In the genomic region with DNA sequence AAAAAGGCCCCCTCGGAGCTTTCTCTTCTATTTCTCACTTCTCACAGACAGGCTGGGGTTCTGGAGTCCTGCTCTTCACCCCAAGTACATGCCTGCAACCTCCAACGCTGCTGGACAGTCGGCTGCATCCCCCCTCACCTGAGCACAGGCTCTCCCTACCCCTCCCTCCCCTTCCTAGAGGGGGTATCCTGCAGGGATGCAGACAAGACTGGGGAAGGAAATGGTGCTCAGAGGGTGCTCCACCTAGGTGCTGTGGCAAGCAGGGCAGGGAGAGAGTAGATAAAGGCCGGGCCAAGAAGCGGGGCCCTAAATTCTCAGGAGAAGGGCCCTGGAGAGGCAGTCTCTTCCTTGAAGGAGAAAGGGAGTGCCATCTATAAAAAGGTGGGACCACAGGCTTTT, we compare ENCODE assay signal across 1 cellular context.
TF ChIP-seq lines count a peak whose summit lies in the region.

No MANE protein-coding gene starts in this region.

TF ChIP-seq in GM23338, 12 proteins besides CTCF, POLR2A, EP300 and RAD21 (continued from another document):
- TF ChIP-seq, protein P1, sequence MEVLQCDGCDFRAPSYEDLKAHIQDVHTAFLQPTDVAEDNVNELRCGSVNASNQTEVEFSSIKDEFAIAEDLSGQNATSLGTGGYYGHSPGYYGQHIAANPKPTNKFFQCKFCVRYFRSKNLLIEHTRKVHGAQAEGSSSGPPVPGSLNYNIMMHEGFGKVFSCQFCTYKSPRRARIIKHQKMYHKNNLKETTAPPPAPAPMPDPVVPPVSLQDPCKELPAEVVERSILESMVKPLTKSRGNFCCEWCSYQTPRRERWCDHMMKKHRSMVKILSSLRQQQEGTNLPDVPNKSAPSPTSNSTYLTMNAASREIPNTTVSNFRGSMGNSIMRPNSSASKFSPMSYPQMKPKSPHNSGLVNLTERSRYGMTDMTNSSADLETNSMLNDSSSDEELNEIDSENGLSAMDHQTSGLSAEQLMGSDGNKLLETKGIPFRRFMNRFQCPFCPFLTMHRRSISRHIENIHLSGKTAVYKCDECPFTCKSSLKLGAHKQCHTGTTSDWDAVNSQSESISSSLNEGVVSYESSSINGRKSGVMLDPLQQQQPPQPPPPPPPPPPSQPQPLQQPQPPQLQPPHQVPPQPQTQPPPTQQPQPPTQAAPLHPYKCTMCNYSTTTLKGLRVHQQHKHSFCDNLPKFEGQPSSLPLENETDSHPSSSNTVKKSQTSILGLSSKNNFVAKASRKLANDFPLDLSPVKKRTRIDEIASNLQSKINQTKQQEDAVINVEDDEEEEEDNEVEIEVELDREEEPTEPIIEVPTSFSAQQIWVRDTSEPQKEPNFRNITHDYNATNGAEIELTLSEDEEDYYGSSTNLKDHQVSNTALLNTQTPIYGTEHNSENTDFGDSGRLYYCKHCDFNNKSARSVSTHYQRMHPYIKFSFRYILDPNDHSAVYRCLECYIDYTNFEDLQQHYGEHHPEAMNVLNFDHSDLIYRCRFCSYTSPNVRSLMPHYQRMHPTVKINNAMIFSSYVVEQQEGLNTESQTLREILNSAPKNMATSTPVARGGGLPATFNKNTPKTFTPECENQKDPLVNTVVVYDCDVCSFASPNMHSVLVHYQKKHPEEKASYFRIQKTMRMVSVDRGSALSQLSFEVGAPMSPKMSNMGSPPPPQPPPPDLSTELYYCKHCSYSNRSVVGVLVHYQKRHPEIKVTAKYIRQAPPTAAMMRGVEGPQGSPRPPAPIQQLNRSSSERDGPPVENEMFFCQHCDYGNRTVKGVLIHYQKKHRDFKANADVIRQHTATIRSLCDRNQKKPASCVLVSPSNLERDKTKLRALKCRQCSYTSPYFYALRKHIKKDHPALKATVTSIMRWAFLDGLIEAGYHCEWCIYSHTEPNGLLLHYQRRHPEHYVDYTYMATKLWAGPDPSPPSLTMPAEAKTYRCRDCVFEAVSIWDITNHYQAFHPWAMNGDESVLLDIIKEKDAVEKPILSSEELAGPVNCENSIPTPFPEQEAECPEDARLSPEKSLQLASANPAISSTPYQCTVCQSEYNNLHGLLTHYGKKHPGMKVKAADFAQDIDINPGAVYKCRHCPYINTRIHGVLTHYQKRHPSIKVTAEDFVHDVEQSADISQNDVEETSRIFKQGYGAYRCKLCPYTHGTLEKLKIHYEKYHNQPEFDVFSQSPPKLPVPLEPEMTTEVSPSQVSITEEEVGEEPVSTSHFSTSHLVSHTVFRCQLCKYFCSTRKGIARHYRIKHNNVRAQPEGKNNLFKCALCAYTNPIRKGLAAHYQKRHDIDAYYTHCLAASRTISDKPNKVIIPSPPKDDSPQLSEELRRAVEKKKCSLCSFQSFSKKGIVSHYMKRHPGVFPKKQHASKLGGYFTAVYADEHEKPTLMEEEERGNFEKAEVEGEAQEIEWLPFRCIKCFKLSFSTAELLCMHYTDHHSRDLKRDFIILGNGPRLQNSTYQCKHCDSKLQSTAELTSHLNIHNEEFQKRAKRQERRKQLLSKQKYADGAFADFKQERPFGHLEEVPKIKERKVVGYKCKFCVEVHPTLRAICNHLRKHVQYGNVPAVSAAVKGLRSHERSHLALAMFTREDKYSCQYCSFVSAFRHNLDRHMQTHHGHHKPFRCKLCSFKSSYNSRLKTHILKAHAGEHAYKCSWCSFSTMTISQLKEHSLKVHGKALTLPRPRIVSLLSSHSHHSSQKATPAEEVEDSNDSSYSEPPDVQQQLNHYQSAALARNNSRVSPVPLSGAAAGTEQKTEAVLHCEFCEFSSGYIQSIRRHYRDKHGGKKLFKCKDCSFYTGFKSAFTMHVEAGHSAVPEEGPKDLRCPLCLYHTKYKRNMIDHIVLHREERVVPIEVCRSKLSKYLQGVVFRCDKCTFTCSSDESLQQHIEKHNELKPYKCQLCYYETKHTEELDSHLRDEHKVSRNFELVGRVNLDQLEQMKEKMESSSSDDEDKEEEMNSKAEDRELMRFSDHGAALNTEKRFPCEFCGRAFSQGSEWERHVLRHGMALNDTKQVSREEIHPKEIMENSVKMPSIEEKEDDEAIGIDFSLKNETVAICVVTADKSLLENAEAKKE (CRISPR knock-in tag; IDR thresholded peaks at IDR 0.05), result no peak
- TF ChIP-seq STAT1 (IDR thresholded peaks at IDR 0.05; ENCODE audit: unreplicated experiment), result no peak
- TF ChIP-seq, protein P2, sequence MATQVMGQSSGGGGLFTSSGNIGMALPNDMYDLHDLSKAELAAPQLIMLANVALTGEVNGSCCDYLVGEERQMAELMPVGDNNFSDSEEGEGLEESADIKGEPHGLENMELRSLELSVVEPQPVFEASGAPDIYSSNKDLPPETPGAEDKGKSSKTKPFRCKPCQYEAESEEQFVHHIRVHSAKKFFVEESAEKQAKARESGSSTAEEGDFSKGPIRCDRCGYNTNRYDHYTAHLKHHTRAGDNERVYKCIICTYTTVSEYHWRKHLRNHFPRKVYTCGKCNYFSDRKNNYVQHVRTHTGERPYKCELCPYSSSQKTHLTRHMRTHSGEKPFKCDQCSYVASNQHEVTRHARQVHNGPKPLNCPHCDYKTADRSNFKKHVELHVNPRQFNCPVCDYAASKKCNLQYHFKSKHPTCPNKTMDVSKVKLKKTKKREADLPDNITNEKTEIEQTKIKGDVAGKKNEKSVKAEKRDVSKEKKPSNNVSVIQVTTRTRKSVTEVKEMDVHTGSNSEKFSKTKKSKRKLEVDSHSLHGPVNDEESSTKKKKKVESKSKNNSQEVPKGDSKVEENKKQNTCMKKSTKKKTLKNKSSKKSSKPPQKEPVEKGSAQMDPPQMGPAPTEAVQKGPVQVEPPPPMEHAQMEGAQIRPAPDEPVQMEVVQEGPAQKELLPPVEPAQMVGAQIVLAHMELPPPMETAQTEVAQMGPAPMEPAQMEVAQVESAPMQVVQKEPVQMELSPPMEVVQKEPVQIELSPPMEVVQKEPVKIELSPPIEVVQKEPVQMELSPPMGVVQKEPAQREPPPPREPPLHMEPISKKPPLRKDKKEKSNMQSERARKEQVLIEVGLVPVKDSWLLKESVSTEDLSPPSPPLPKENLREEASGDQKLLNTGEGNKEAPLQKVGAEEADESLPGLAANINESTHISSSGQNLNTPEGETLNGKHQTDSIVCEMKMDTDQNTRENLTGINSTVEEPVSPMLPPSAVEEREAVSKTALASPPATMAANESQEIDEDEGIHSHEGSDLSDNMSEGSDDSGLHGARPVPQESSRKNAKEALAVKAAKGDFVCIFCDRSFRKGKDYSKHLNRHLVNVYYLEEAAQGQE (IDR thresholded peaks at IDR 0.05; ENCODE audit: unreplicated experiment), result no peak
- TF ChIP-seq ZNF114 (CRISPR knock-in tag; IDR thresholded peaks at IDR 0.05), result no peak
